Comparison of ENCODE assay signal across 8 cellular contexts in genomic region chr1:207698822-207699483, GRCh38. TPM values are rescaled to one million over a fixed set of nuclear protein-coding genes. Genes with fewer than 3 reads are reported as not detected.
DNase-seq lines count a peak whose midpoint lies in the region; ATAC-seq and TF ChIP-seq lines count a peak whose summit lies in the region.

No MANE protein-coding gene starts in this region.

- no peak for TF ChIP-seq POLR2A in erythroblast (IDR thresholded peaks at IDR 0.05; ENCODE audit: low read length)

- peaks cover 10% of the 10 kb centered on the region for H3K27me3 Mint-ChIP-seq in activated CD4-positive, alpha-beta T cell treated with anti-CD3 and anti-CD28 coated beads, Interleukin-2, amount 10 ng/mL, durations not matched to agents 24 days and 14 days
- peaks cover 3% of the 10 kb centered on the region for H3K27me3 Mint-ChIP-seq in nephron (ENCODE audit: low read depth)

- intact Hi-C loops in Right ventricle myocardium superior (cut with DNase I) = no loop called here
- intact Hi-C loops in activated CD4-positive, alpha-beta T cell treated with anti-CD3 and anti-CD28 coated beads, Interleukin-2, amount 10 ng/mL, durations not matched to agents 24 days and 14 days (cut with micrococcal nuclease) = no loop called here

- H3K27ac ChIP-seq in right atrium auricular region = no peak overlapping the region

- H3K4me3 ChIP-seq in right atrium auricular region = no peak overlapping the region

- no peaks in the 10 kb centered on the region for H3K9me3 Mint-ChIP-seq in activated CD4-positive, alpha-beta T cell treated with anti-CD3 and anti-CD28 coated beads, Interleukin-2, amount 10 ng/mL, durations not matched to agents 24 days and 14 days
- H3K9me3 Mint-ChIP-seq in nephron = no peaks in the 10 kb centered on the region

- no peaks in the 10 kb centered on the region for H3K36me3 Mint-ChIP-seq in activated CD4-positive, alpha-beta T cell treated with anti-CD3 and anti-CD28 coated beads, Interleukin-2, amount 10 ng/mL, durations not matched to agents 24 days and 14 days (ENCODE audit: low read depth)
- H3K36me3 Mint-ChIP-seq in nephron (ENCODE audit: low read depth) = no peaks in the 10 kb centered on the region

- DNase-seq in Right ventricle myocardium superior (peak; percentile 62), right atrium auricular region (ENCODE audit: low spot score) (no peak), NCI-H2029 treated with DMSO at 0.1 percent for 48 hours (lab: John Stamatoyannopoulos, UW) (peak; percentile 32), erythroblast (lab: John Stamatoyannopoulos, UW) (peak; percentile 68 to 83), ureter (ENCODE audit: low spot score) (peak; percentile 50)
- peak; percentile 80 for DNase-seq in activated CD4-positive, alpha-beta T cell treated with anti-CD3 and anti-CD28 coated beads, Interleukin-2, amount 10 ng/mL, durations not matched to agents 24 days and 14 days
- no peak for DNase-seq in activated CD4-positive, CD25-positive, alpha-beta regulatory T cell (lab: John Stamatoyannopoulos, UW)

- no peaks in the 10 kb centered on the region for H3K4me1 Mint-ChIP-seq in activated CD4-positive, alpha-beta T cell treated with anti-CD3 and anti-CD28 coated beads, Interleukin-2, amount 10 ng/mL, durations not matched to agents 24 days and 14 days
- no peaks in the 10 kb centered on the region for H3K4me1 Mint-ChIP-seq in nephron

- H3K27me3 ChIP-seq in right atrium auricular region = no peaks in the 10 kb centered on the region

- H3K9me3 ChIP-seq in right atrium auricular region = no peaks in the 10 kb centered on the region

- peak; percentile 77 for ATAC-seq in Right ventricle myocardium superior (ENCODE audit: poor library complexity)

- H3K4me3 Mint-ChIP-seq in activated CD4-positive, alpha-beta T cell treated with anti-CD3 and anti-CD28 coated beads, Interleukin-2, amount 10 ng/mL, durations not matched to agents 24 days and 14 days = no peak overlapping the region
- no peak overlapping the region for H3K4me3 Mint-ChIP-seq in nephron

- no peak overlapping the region for H3K27ac Mint-ChIP-seq in activated CD4-positive, alpha-beta T cell treated with anti-CD3 and anti-CD28 coated beads, Interleukin-2, amount 10 ng/mL, durations not matched to agents 24 days and 14 days
- H3K27ac Mint-ChIP-seq in nephron = peak overlapping the region in 1 of 3 experiments; percentile 55

- peak in 1 of 2 donors; percentile 76 for TF ChIP-seq CTCF in right atrium auricular region (IDR thresholded peaks at IDR 0.05)
- peak; percentile 27 to 57 (median 42) for TF ChIP-seq CTCF in nephron (IDR thresholded peaks at IDR 0.05; ENCODE audit: unreplicated experiment in 3 of 3)

- no peaks in the 10 kb centered on the region for H3K36me3 ChIP-seq in right atrium auricular region

- no peaks in the 10 kb centered on the region for H3K4me1 ChIP-seq in right atrium auricular region

RNA-seq across cellular contexts. Expression of gene CD46, which starts 52.9 kb away (rescaled TPM):
- total RNA-seq in Right ventricle myocardium superior (86.0 TPM), right atrium auricular region (10 to 100 TPM; 44.9 to 85.4 TPM), ureter (348 TPM)
- total RNA-seq in activated CD4-positive, alpha-beta T cell treated with anti-CD3 and anti-CD28 coated beads, Interleukin-2, amount 10 ng/mL, durations not matched to agents 24 days and 14 days = 96.3 and 107 TPM in 2 replicates

RNA-seq across cellular contexts. Expression of gene CR1L, which starts 54.0 kb away (rescaled TPM):
- total RNA-seq in Right ventricle myocardium superior (not detected), right atrium auricular region (not detected), ureter (not detected)
- not detected in 2 replicates for total RNA-seq in activated CD4-positive, alpha-beta T cell treated with anti-CD3 and anti-CD28 coated beads, Interleukin-2, amount 10 ng/mL, durations not matched to agents 24 days and 14 days

Comparison
In these comparisons a context has a peak if more than half of its experiments do, and no peak if none do; other contexts are left out.
1. DNase-seq: peak in Right ventricle myocardium superior (single experiment), NCI-H2029 treated with DMSO at 0.1 percent for 48 hours (single experiment), activated CD4-positive, alpha-beta T cell treated with anti-CD3 and anti-CD28 coated beads, Interleukin-2, amount 10 ng/mL, durations not matched to agents 24 days and 14 days (single experiment), erythroblast (2 of 2) and ureter (single experiment); none in right atrium auricular region (single experiment) and activated CD4-positive, CD25-positive, alpha-beta regulatory T cell (0 of 4).